13 cellular contexts compared by ENCODE assay signal in the genomic region with DNA sequence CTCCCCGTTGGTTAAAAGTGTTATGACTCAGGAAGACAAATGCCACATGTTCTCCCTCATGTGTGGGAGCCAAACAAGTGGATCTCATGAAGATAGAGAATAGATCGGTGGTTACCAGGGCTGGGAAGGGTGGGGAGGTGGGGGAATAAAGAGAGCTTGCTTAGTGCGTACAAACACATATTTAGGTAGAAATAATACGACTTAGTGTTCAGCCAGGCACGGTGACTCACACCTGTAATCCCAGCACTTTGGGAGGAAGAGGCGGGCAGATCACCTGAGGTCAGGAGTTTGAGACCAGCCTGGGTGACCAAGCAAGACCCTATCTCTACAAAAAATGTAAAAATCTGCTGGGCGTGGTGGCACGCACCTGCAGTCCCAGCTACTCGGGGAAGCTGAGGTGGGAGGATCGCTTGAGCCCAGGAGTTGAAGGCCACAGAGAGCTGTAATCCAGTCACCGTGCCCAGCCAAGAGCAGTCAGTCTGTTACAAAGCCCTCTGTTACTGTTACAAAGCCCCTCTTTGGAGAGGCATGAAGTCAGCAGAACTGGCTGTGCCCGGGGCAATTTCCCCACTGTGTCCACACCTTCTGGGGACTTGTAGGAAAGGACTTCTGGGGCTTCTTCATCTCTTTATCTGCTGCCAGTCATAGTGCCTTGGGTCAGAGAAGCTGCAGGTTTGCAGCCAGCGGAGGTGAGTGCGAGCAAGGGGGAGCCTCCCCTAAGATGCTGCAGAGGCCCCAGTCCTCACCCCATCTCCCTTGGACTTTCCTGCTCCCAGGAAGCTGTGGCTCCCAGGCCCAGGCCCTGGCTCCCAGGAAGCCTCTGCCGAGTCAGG. TPM values are rescaled to one million over a fixed set of nuclear protein-coding genes. Genes with fewer than 3 reads are reported as not detected.
DNase-seq lines count a peak whose midpoint lies in the region; TF ChIP-seq lines count a peak whose summit lies in the region.
"Had no signal": no experiment of that assay in that cellular context is flagged by ENCODE, and none has a peak within 500 bp of the region (broad histone marks: within the 10 kb centered on the region; RNA-seq: fewer than 3 reads in every experiment).

No MANE protein-coding gene starts in this region.

- no peaks in the 10 kb centered on the region for H3K36me3 Mint-ChIP-seq in chondrocyte (ENCODE audit: low read depth)

- H3K27ac Mint-ChIP-seq in chondrocyte (ENCODE audit: unreplicated experiment), result peak overlapping the region; percentile 93
- H3K27ac Mint-ChIP-seq: progenitor cell of endocrine pancreas had no signal

- H3K4me3 ChIP-seq in mucosa of stomach (ENCODE audit: low read length) (no peak overlapping the region), tibial nerve (no peak overlapping the region), MG63 (no peak overlapping the region)
- H3K4me3 ChIP-seq: K562, uterus had no signal

- TF ChIP-seq EP300 in tibial nerve (IDR thresholded peaks at IDR 0.05), result no peak

- DNase-seq in LoVo (ENCODE audit: low spot score) (peak; percentile 61), chondrocyte (ENCODE audit: low spot score) (peak; percentile 65), tibial nerve (ENCODE audit: low spot score in 2 of 2) (no peak), HPDE6-E6E7 (ENCODE audit: extremely low spot score) (no peak), MG63 (no peak), NCI-H2029 (lab: John Stamatoyannopoulos, UW) (no peak)
- DNase-seq: foreskin melanocyte, NCI-H2227 treated with DMSO at 0.1 percent for 48 hours had no signal

- H3K27me3 Mint-ChIP-seq in chondrocyte (ENCODE audit: low read depth), result peaks cover 3% of the 10 kb centered on the region

- H3K4me1 ChIP-seq in mucosa of stomach (ENCODE audit: control insufficient read depth, insufficient read depth, low read length) (peaks cover 57% of the 10 kb centered on the region), tibial nerve (peaks cover 0 to 26% (median 10%) of the 10 kb centered on the region in 4 donors)
- H3K4me1 ChIP-seq: uterus had no signal

- H3K9me3 Mint-ChIP-seq in chondrocyte (ENCODE audit: low read depth), result no peaks in the 10 kb centered on the region

- peak overlapping the region; percentile 7 for H3K9ac ChIP-seq in mucosa of stomach (ENCODE audit: low read length)

- H3K27ac ChIP-seq in tibial nerve, result peak overlapping the region in 3 of 4 donors; percentile 21 to 75 (median 55)
- H3K27ac ChIP-seq: VCaP had no signal

- no peaks in the 10 kb centered on the region for H3K27me3 ChIP-seq in mucosa of stomach (ENCODE audit: control insufficient read depth, insufficient read depth, low read length)
- H3K27me3 ChIP-seq in tibial nerve, result no peaks in the 10 kb centered on the region
- H3K27me3 ChIP-seq in MG63, result no peaks in the 10 kb centered on the region
- H3K27me3 ChIP-seq: uterus had no signal

- no peak for TF ChIP-seq CTCF in chondrocyte (IDR thresholded peaks at IDR 0.05)
- no peak for TF ChIP-seq CTCF in tibial nerve (IDR thresholded peaks at IDR 0.05)

- H3K36me3 ChIP-seq in mucosa of stomach (ENCODE audit: control insufficient read depth, insufficient read depth, low read length) (no peaks in the 10 kb centered on the region), tibial nerve (no peaks in the 10 kb centered on the region), MG63 (no peaks in the 10 kb centered on the region)
- H3K36me3 ChIP-seq: uterus had no signal

- H3K4me3 Mint-ChIP-seq in chondrocyte (ENCODE audit: unreplicated experiment), result no peak overlapping the region

- no peak for TF ChIP-seq POLR2A in tibial nerve (IDR thresholded peaks at IDR 0.05)

- H3K9me3 ChIP-seq in mucosa of stomach (ENCODE audit: control insufficient read depth, low read length) (no peaks in the 10 kb centered on the region), tibial nerve (no peaks in the 10 kb centered on the region), MG63 (no peaks in the 10 kb centered on the region)
- H3K9me3 ChIP-seq: uterus had no signal

- H3K4me1 Mint-ChIP-seq in chondrocyte (ENCODE audit: low read depth), result peaks cover 37% of the 10 kb centered on the region

- WGBS in tibial nerve, 2 donors, result 80 to 82% methylated on average over 15 of the region's 15 CpGs

RNA-seq across cellular contexts. Expression of a gene that starts 4.3 kb away (rescaled TPM):
- total RNA-seq in chondrocyte, result 1.6 TPM in 1 of 3 replicates, not detected in the others
- 1 to 10 TPM in 2 of 4 donors, under 1 TPM in 1, not detected in 1; 0.21 to 2.1 (median 1.7) TPM for total RNA-seq in tibial nerve
- total RNA-seq in MG63 (2014; rRNA removed; shearing (Covaris generic); ENCODE audit: low replicate concordance), result 240 and 395 TPM in 2 replicates
- total RNA-seq: K562 had no signal

RNA-seq across cellular contexts. Expression of a gene that starts 36.0 kb away (rescaled TPM):
- total RNA-seq in chondrocyte (not detected in 3 replicates), tibial nerve (not detected)
- total RNA-seq in MG63 (2014; rRNA removed; shearing (Covaris generic); ENCODE audit: low replicate concordance), result 24.8 and 27.9 TPM in 2 replicates
- total RNA-seq: K562, progenitor cell of endocrine pancreas had no signal

Comparison
In these comparisons a context has a peak if more than half of its experiments do, and no peak if none do; other contexts are left out.
1. DNase-seq: peak in LoVo (single experiment) and chondrocyte (single experiment); none in tibial nerve (0 of 2), HPDE6-E6E7 (single experiment), MG63 (single experiment) and NCI-H2029 (single experiment).
2. RNA of a gene that starts 4.3 kb away (total RNA-seq): 240 to 395 TPM in MG63; 0.21 to 2.1 TPM in tibial nerve and 1.6 TPM in chondrocyte; every median in the first group is over 10 times any median in the second.
3. RNA of a gene that starts 36.0 kb away (total RNA-seq): 24.8 to 27.9 TPM in MG63; not detected in chondrocyte and not detected in tibial nerve; every median in the first group is over 10 times any median in the second.